Comparison of ENCODE assay signal across 16 cellular contexts in genomic region chr3:136385457-136385856, GRCh38.
A peak's percentile ranks its signal among the peaks of the same experiment; 100 is the strongest.
DNase-seq lines count a peak whose midpoint lies in the region; ATAC-seq lines count a peak whose summit lies in the region.
"Had no signal": no experiment of that assay in that cellular context is flagged by ENCODE, and none has a peak within 500 bp of the region (broad histone marks: within the 10 kb centered on the region; RNA-seq: fewer than 3 reads in every experiment).

No MANE protein-coding gene starts in this region.

- no peaks in the 10 kb centered on the region for H3K9me3 Mint-ChIP-seq in activated CD8-positive, alpha-beta T cell treated with anti-CD3 and anti-CD28 coated beads, Interleukin-2, amount 10 ng/mL, durations not matched to agents 7 days and 5 days (ENCODE audit: insufficient read depth)
- H3K9me3 Mint-ChIP-seq: activated B cell treated with CpG ODN at 0.5 μM for 24 hours; activated T-helper 1 cell treated with anti-CD3 and anti-CD28 coated beads, Interleukin-12 subunit alpha, Interleukin-12 subunit beta, Interleukin-2, Interleukin-4 antibody, amounts not matched to agents 30 ng/mL and 10 ng/mL and 1 ng/mL, durations not matched to agents 14 hours and 24 hours and 36 hours; CD4-positive, alpha-beta memory T cell; dendritic cell treated with granulocyte-macrophage colony-stimulating factor and Interleukin-4, amounts not matched to agents 40 ng/mL and 50 ng/mL, for 4 days; neural crest cell had no signal

- CTCF ChIA-PET in activated CD8-positive, alpha-beta T cell treated with anti-CD3 and anti-CD28 coated beads, Interleukin-2, amount 10 ng/mL, durations not matched to agents 7 days and 5 days (lab: Charles Lee), result interaction anchor here (0.6 to 2.8 kb wide), 2 partner anchors 316 to 367 kb away, joined by 4 to 12 read pairs; partner anchors contain the start of gene STAG1

- peaks cover 5% of the 10 kb centered on the region for H3K36me3 Mint-ChIP-seq in activated CD8-positive, alpha-beta T cell treated with anti-CD3 and anti-CD28 coated beads, Interleukin-2, amount 10 ng/mL, durations not matched to agents 7 days and 5 days (ENCODE audit: low read depth)

- no peak overlapping the region for H3K4me3 Mint-ChIP-seq in activated CD8-positive, alpha-beta T cell treated with anti-CD3 and anti-CD28 coated beads, Interleukin-2, amount 10 ng/mL, durations not matched to agents 7 days and 5 days
- H3K4me3 Mint-ChIP-seq: activated B cell treated with CpG ODN at 0.5 μM for 24 hours; activated T-helper 1 cell treated with anti-CD3 and anti-CD28 coated beads, Interleukin-12 subunit alpha, Interleukin-12 subunit beta, Interleukin-2, Interleukin-4 antibody, amounts not matched to agents 30 ng/mL and 10 ng/mL and 1 ng/mL, durations not matched to agents 14 hours and 24 hours and 36 hours; CD4-positive, alpha-beta memory T cell; dendritic cell treated with granulocyte-macrophage colony-stimulating factor and Interleukin-4, amounts not matched to agents 40 ng/mL and 50 ng/mL, for 4 days; neural crest cell had no signal

- peak overlapping the region; percentile 20 for H3K27ac Mint-ChIP-seq in activated CD8-positive, alpha-beta T cell treated with anti-CD3 and anti-CD28 coated beads, Interleukin-2, amount 10 ng/mL, durations not matched to agents 7 days and 5 days
- H3K27ac Mint-ChIP-seq: activated B cell treated with CpG ODN at 0.5 μM for 24 hours; activated T-helper 1 cell treated with anti-CD3 and anti-CD28 coated beads, Interleukin-12 subunit alpha, Interleukin-12 subunit beta, Interleukin-2, Interleukin-4 antibody, amounts not matched to agents 30 ng/mL and 10 ng/mL and 1 ng/mL, durations not matched to agents 14 hours and 24 hours and 36 hours; CD4-positive, alpha-beta memory T cell; dendritic cell treated with granulocyte-macrophage colony-stimulating factor and Interleukin-4, amounts not matched to agents 40 ng/mL and 50 ng/mL, for 4 days had no signal

- POLR2A ChIA-PET in activated CD8-positive, alpha-beta T cell treated with anti-CD3 and anti-CD28 coated beads, Interleukin-2, amount 10 ng/mL, durations not matched to agents 7 days and 5 days (lab: Charles Lee), result no interaction called here

- peaks cover 4% of the 10 kb centered on the region for H3K4me1 Mint-ChIP-seq in activated CD8-positive, alpha-beta T cell treated with anti-CD3 and anti-CD28 coated beads, Interleukin-2, amount 10 ng/mL, durations not matched to agents 7 days and 5 days (ENCODE audit: low read depth)
- H3K4me1 Mint-ChIP-seq: neural crest cell had no signal

- no peaks in the 10 kb centered on the region for H3K27me3 Mint-ChIP-seq in activated CD8-positive, alpha-beta T cell treated with anti-CD3 and anti-CD28 coated beads, Interleukin-2, amount 10 ng/mL, durations not matched to agents 7 days and 5 days (ENCODE audit: low read depth)
- H3K27me3 Mint-ChIP-seq: activated B cell treated with CpG ODN at 0.5 μM for 24 hours; CD4-positive, alpha-beta memory T cell; dendritic cell treated with granulocyte-macrophage colony-stimulating factor and Interleukin-4, amounts not matched to agents 40 ng/mL and 50 ng/mL, for 4 days had no signal

- ATAC-seq in GM18868 (IDR thresholded peaks at IDR 0.05; ENCODE audit: unreplicated experiment) (peak; percentile 81), GM21360 (IDR thresholded peaks at IDR 0.05; ENCODE audit: unreplicated experiment) (peak; percentile 76), HG03066 (IDR thresholded peaks at IDR 0.05; ENCODE audit: low read depth, unreplicated experiment) (peak; percentile 70), GM19023 (IDR thresholded peaks at IDR 0.05; ENCODE audit: unreplicated experiment) (no peak)
- peak; percentile 33 for ATAC-seq in activated CD8-positive, alpha-beta T cell treated with anti-CD3 and anti-CD28 coated beads, Interleukin-2, amount 10 ng/mL, durations not matched to agents 7 days and 5 days

- no peak for DNase-seq in activated CD8-positive, alpha-beta T cell treated with anti-CD3 and anti-CD28 coated beads, Interleukin-2, amount 10 ng/mL, durations not matched to agents 7 days and 5 days
- no peak for DNase-seq in DMS79 (lab: John Stamatoyannopoulos, UW)
- DNase-seq in HuH-7.5 (ENCODE audit: low spot score), result no peak
- DNase-seq: activated B cell treated with CpG ODN at 0.5 μM for 24 hours; anterior cingulate cortex; CD4-positive, alpha-beta memory T cell; Kasumi-1; NCI-H2029 treated with DMSO at 0.1 percent for 48 hours; substantia nigra had no signal
